ENCODE assay signal across 1 cellular context in the genomic region with DNA sequence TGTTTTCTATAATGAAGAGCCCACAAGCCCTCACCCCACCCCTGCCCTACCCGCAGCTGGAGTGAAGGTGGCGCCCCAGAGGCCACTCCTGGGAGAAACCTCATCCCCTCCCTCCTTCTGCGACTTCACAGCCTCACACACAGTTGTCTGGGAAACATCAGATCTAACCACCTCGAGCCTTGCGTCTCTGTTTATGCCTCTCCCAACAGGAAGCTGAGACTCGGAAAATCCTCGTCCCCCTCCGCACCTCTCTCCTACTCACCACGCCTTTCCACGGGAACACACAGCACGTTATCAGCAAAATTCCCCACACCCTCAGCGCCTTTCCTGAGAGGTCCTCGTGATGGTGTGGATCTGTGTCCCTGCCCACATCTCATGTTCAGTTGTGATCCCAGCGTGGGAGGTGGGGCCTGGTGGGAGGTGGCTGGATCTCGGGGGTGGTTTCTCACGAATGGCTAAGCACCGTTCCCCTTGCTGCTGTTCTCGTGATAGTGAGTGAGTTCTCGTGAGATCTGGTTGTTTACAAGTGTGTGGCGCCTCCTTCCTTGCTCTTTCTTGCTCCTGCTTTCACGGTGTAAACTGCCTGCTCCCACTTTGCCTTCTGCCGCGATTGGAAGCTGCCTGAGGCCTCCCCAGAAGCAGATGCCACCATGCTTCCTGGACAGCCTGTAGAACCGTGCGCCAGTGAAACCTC.
TF ChIP-seq lines count a peak whose summit lies in the region.

No MANE protein-coding gene starts in this region.

TF ChIP-seq in K562, 482 proteins besides CTCF, POLR2A, EP300 and RAD21 (continued from another document and continues in another):
- TF ChIP-seq, protein P1, sequence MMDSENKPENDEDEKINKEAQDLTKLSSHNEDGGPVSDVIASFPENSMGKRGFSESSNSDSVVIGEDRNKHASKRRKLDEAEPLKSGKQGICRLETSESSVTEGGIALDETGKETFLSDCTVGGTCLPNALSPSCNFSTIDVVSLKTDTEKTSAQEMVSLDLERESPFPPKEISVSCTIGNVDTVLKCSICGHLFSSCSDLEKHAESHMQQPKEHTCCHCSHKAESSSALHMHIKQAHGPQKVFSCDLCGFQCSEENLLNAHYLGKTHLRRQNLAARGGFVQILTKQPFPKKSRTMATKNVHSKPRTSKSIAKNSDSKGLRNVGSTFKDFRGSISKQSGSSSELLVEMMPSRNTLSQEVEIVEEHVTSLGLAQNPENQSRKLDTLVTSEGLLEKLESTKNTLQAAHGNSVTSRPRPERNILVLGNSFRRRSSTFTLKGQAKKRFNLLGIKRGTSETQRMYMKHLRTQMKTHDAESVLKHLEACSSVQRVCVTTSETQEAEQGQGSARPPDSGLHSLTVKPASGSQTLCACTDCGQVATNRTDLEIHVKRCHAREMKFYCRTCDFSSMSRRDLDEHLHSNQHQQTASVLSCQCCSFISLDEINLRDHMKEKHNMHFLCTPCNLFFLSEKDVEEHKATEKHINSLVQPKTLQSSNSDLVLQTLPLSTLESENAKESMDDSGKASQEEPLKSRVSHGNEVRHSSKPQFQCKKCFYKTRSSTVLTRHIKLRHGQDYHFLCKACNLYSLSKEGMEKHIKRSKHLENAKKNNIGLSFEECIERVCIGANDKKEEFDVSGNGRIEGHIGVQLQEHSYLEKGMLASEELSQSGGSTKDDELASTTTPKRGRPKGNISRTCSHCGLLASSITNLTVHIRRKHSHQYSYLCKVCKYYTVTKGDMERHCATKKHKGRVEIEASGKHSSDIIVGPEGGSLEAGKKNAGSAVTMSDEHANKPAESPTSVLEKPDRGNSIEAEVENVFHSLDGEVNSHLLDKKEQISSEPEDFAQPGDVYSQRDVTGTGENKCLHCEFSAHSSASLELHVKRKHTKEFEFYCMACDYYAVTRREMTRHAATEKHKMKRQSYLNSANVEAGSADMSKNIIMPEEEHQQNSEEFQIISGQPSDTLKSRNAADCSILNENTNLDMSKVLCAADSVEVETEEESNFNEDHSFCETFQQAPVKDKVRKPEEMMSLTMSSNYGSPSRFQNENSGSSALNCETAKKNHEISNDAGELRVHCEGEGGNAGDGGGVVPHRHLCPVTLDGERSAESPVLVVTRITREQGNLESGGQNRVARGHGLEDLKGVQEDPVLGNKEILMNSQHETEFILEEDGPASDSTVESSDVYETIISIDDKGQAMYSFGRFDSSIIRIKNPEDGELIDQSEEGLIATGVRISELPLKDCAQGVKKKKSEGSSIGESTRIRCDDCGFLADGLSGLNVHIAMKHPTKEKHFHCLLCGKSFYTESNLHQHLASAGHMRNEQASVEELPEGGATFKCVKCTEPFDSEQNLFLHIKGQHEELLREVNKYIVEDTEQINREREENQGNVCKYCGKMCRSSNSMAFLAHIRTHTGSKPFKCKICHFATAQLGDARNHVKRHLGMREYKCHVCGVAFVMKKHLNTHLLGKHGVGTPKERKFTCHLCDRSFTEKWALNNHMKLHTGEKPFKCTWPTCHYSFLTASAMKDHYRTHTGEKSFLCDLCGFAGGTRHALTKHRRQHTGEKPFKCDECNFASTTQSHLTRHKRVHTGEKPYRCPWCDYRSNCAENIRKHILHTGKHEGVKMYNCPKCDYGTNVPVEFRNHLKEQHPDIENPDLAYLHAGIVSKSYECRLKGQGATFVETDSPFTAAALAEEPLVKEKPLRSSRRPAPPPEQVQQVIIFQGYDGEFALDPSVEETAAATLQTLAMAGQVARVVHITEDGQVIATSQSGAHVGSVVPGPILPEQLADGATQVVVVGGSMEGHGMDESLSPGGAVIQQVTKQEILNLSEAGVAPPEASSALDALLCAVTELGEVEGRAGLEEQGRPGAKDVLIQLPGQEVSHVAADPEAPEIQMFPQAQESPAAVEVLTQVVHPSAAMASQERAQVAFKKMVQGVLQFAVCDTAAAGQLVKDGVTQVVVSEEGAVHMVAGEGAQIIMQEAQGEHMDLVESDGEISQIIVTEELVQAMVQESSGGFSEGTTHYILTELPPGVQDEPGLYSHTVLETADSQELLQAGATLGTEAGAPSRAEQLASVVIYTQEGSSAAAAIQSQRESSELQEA (IDR thresholded peaks at IDR 0.05; ENCODE audit: low read depth), result no peak
- TF ChIP-seq FOXK1 (CRISPR knock-in tag; IDR thresholded peaks at IDR 0.05; ENCODE audit: borderline replicate concordance), result peak; percentile 90; the same call in 1 of the 2 replicates
- TF ChIP-seq XRCC5 (IDR thresholded peaks at IDR 0.05; ENCODE audit: low read depth, low read length), result no peak
- no peak for TF ChIP-seq ZNF324 (CRISPR knock-in tag; IDR thresholded peaks at IDR 0.05)
- TF ChIP-seq FOXJ3 (CRISPR knock-in tag; IDR thresholded peaks at IDR 0.05), result no peak
- TF ChIP-seq, protein P2, sequence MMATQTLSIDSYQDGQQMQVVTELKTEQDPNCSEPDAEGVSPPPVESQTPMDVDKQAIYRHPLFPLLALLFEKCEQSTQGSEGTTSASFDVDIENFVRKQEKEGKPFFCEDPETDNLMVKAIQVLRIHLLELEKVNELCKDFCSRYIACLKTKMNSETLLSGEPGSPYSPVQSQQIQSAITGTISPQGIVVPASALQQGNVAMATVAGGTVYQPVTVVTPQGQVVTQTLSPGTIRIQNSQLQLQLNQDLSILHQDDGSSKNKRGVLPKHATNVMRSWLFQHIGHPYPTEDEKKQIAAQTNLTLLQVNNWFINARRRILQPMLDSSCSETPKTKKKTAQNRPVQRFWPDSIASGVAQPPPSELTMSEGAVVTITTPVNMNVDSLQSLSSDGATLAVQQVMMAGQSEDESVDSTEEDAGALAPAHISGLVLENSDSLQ (IDR thresholded peaks at IDR 0.05), result no peak; the same call in 1 of the 2 replicates
- no peak for TF ChIP-seq SLC30A9 (CRISPR knock-in tag; IDR thresholded peaks at IDR 0.05)
- TF ChIP-seq CHD1 (IDR thresholded peaks at IDR 0.05; ENCODE audit: low read length), result no peak
- TF ChIP-seq, protein P3, sequence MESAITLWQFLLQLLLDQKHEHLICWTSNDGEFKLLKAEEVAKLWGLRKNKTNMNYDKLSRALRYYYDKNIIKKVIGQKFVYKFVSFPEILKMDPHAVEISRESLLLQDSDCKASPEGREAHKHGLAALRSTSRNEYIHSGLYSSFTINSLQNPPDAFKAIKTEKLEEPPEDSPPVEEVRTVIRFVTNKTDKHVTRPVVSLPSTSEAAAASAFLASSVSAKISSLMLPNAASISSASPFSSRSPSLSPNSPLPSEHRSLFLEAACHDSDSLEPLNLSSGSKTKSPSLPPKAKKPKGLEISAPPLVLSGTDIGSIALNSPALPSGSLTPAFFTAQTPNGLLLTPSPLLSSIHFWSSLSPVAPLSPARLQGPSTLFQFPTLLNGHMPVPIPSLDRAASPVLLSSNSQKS (CRISPR knock-in tag; IDR thresholded peaks at IDR 0.05), result no peak
- TF ChIP-seq ZNF3 (CRISPR knock-in tag; IDR thresholded peaks at IDR 0.05), result no peak
- TF ChIP-seq, protein P4, sequence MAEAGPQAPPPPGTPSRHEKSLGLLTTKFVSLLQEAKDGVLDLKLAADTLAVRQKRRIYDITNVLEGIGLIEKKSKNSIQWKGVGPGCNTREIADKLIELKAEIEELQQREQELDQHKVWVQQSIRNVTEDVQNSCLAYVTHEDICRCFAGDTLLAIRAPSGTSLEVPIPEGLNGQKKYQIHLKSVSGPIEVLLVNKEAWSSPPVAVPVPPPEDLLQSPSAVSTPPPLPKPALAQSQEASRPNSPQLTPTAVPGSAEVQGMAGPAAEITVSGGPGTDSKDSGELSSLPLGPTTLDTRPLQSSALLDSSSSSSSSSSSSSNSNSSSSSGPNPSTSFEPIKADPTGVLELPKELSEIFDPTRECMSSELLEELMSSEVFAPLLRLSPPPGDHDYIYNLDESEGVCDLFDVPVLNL (CRISPR knock-in tag; IDR thresholded peaks at IDR 0.05; ENCODE audit: low read depth), result no peak
- TF ChIP-seq, protein P5, sequence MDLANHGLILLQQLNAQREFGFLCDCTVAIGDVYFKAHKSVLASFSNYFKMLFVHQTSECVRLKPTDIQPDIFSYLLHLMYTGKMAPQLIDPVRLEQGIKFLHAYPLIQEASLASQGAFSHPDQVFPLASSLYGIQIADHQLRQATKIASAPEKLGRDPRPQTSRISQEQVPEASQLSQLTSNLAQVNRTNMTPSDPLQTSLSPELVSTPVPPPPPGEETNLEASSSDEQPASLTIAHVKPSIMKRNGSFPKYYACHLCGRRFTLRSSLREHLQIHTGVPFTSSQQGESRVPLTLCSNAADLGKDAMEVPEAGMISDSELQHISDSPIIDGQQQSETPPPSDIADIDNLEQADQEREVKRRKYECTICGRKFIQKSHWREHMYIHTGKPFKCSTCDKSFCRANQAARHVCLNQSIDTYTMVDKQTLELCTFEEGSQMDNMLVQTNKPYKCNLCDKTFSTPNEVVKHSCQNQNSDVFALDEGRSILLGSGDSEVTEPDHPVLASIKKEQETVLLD (IDR thresholded peaks at IDR 0.05), result peak; percentile 46; the same call in 1 of the 2 replicates
- TF ChIP-seq, protein P6, sequence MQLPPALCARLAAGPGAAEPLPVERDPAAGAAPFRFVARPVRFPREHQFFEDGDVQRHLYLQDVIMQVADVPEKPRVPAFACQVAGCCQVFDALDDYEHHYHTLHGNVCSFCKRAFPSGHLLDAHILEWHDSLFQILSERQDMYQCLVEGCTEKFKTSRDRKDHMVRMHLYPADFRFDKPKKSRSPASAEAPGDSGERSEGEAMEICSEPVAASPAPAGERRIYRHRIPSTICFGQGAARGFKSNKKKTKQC (CRISPR knock-in tag; IDR thresholded peaks at IDR 0.05), result peak; percentile 71; the same call in 1 of the 2 replicates
- peak; percentile 41; the same call in 1 of the 2 replicates for TF ChIP-seq MTA3 (IDR thresholded peaks at IDR 0.05; ENCODE audit: borderline replicate concordance)
- no peak for TF ChIP-seq ZNF121 (CRISPR knock-in tag; conservative IDR thresholded peaks at IDR 0.05)
- peak; percentile 8 for TF ChIP-seq RNF2 (IDR thresholded peaks at IDR 0.05)
- TF ChIP-seq SMC3 (conservative IDR thresholded peaks at IDR 0.05; ENCODE audit: insufficient read depth, low read depth, low read length), result no peak
- TF ChIP-seq PCBP2 (IDR thresholded peaks at IDR 0.05; ENCODE audit: low read depth, low read length, poor library complexity, severe bottlenecking), result no peak
- TF ChIP-seq ZBTB7A (IDR thresholded peaks at IDR 0.05; ENCODE audit: borderline replicate concordance, control insufficient read depth, low read depth, low read length), result 0 out of 2 replicates have a peak, but pooled peaks have one; percentile 23
- 0 out of 2 replicates have a peak, but pooled peaks have one; percentile 17 for TF ChIP-seq LEF1 (IDR thresholded peaks at IDR 0.05)
- TF ChIP-seq, protein P7, sequence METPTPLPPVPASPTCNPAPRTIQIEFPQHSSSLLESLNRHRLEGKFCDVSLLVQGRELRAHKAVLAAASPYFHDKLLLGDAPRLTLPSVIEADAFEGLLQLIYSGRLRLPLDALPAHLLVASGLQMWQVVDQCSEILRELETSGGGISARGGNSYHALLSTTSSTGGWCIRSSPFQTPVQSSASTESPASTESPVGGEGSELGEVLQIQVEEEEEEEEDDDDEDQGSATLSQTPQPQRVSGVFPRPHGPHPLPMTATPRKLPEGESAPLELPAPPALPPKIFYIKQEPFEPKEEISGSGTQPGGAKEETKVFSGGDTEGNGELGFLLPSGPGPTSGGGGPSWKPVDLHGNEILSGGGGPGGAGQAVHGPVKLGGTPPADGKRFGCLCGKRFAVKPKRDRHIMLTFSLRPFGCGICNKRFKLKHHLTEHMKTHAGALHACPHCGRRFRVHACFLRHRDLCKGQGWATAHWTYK (CRISPR knock-in tag; IDR thresholded peaks at IDR 0.05), result no peak
- TF ChIP-seq, protein P8, sequence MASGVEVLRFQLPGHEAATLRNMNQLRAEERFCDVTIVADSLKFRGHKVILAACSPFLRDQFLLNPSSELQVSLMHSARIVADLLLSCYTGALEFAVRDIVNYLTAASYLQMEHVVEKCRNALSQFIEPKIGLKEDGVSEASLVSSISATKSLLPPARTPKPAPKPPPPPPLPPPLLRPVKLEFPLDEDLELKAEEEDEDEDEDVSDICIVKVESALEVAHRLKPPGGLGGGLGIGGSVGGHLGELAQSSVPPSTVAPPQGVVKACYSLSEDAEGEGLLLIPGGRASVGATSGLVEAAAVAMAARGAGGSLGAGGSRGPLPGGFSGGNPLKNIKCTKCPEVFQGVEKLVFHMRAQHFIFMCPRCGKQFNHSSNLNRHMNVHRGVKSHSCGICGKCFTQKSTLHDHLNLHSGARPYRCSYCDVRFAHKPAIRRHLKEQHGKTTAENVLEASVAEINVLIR (CRISPR knock-in tag; IDR thresholded peaks at IDR 0.05), result no peak
- TF ChIP-seq DACH1 (IDR thresholded peaks at IDR 0.05; ENCODE audit: partially characterized antibody), result no peak
- peak; percentile 72 for TF ChIP-seq DIDO1 (tag; IDR thresholded peaks at IDR 0.05; ENCODE audit: low read depth)
- no peak for TF ChIP-seq CREM (IDR thresholded peaks at IDR 0.05; ENCODE audit: low read depth)
